Comparison of ENCODE assay signal across 10 cellular contexts in the genomic region with DNA sequence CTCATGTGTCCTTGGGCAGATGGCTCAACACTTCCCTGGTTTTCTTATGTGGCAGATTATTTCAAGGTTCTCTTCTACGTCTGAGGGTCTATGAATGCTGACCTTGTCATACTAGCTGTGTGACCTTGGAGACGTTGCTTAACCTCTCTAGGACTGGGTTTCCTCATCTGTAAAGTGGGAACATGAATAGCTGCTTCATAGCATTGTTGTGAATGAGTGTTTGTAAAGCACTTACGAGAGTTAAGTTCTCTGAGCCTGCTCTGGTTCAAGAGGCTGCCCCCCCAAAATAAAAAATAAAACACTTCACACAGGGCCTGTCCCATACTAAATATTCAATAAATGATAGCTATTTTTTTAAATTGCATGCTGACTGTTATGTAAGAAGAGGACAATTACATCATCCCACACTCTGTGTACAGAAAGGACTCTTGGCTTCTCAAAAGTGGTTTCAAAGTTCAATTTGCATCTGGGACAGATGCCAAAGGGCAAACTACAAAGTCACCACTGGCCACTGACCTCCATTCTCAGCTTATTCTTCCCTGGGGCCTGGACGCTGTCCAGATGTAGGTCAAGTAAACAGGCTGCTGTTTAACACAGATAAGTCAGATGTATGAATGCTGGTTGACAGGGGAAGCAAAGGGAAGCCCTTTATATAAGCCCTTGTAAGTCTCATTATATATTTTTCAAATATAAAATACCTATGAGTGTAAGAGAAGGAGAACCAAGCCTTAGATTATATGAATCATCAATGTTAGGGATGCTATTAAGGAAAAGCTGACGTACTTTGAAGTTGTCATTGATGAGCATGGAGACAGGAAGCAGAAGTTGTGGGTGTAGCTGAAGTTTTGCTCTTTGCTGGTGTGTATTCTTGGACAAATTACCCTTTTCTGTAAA. TPM values are rescaled to one million over a fixed set of nuclear protein-coding genes. Genes with fewer than 3 reads are reported as not detected.
DNase-seq lines count a peak whose midpoint lies in the region; ATAC-seq and TF ChIP-seq lines count a peak whose summit lies in the region.
"Had no signal": no experiment of that assay in that cellular context is flagged by ENCODE, and none has a peak within 500 bp of the region (broad histone marks: within the 10 kb centered on the region; RNA-seq: fewer than 3 reads in every experiment).

No MANE protein-coding gene starts in this region.

- POLR2A ChIA-PET in PC-3 (lab: Charles Lee; ENCODE audit: unreplicated experiment), result interaction anchor here (0.6 kb wide), 1 partner anchor 40 kb away, joined by 3 read pairs; no protein-coding TSS in a partner anchor
- POLR2A ChIA-PET in naive thymus-derived CD4-positive, alpha-beta T cell (lab: Charles Lee), result interaction anchor here (0.7 kb wide), 1 partner anchor 395 kb away, joined by 4 read pairs; no protein-coding TSS in a partner anchor

- H3K27me3 Mint-ChIP-seq in naive thymus-derived CD4-positive, alpha-beta T cell, result peaks cover 15 to 66% (median 45%) of the 10 kb centered on the region in 5 donors

- H3K9me3 ChIP-seq in PC-3 (ENCODE audit: low read length) (no peaks in the 10 kb centered on the region), WERI-Rb-1 (ENCODE audit: severe bottlenecking) (no peaks in the 10 kb centered on the region)
- no peaks in the 10 kb centered on the region for H3K9me3 ChIP-seq in naive thymus-derived CD4-positive, alpha-beta T cell (ENCODE audit: control insufficient read depth in 2 of 3, low read length in 3 of 3)

- ATAC-seq in PC-3 (peak; percentile 18; the same call in 1 of the 2 replicates), GM21786 (IDR thresholded peaks at IDR 0.05; ENCODE audit: unreplicated experiment) (no peak)
- ATAC-seq in naive thymus-derived CD4-positive, alpha-beta T cell, result peak; percentile 77
- ATAC-seq: HCT116 had no signal

- H3K79me2 ChIP-seq in PC-3 (ENCODE audit: low read length), result no peaks in the 10 kb centered on the region

- H2AFZ ChIP-seq in PC-3 (ENCODE audit: low read length), result no peak overlapping the region

- H3K4me1 Mint-ChIP-seq in naive thymus-derived CD4-positive, alpha-beta T cell, result peaks cover 0 to 4% (median 0%) of the 10 kb centered on the region in 7 donors

- BruUV-seq in PC-3 (replicated peaks; lab: Mats Ljungman, UMichigan), result no TSS peak

- H4K20me1 ChIP-seq in PC-3 (ENCODE audit: low read length), result no peaks in the 10 kb centered on the region

- CTCF ChIA-PET in PC-3 (lab: Charles Lee), result interaction anchor here (1.4 kb wide), 1 partner anchor 10 kb away, joined by 4 read pairs; no protein-coding TSS in a partner anchor
- CTCF ChIA-PET in naive thymus-derived CD4-positive, alpha-beta T cell (lab: Charles Lee), result interaction anchor here (0.6 kb wide), 1 partner anchor 11 kb away, joined by 3 read pairs; no protein-coding TSS in a partner anchor

- H3F3A ChIP-seq in PC-3 (ENCODE audit: low read length, unreplicated experiment), result no peaks in the 10 kb centered on the region

- H3K27ac ChIP-seq in PC-3 (ENCODE audit: low read length) (no peak overlapping the region), WERI-Rb-1 (no peak overlapping the region)
- no peak overlapping the region for H3K27ac ChIP-seq in naive thymus-derived CD4-positive, alpha-beta T cell (ENCODE audit: low read depth, low read length)

- H3K27me3 ChIP-seq in PC-3 (ENCODE audit: low read length), result no peaks in the 10 kb centered on the region
- no peaks in the 10 kb centered on the region for H3K27me3 ChIP-seq in naive thymus-derived CD4-positive, alpha-beta T cell (ENCODE audit: control insufficient read depth in 2 of 2, insufficient read depth in 2 of 2, low read length in 2 of 2)
- no peaks in the 10 kb centered on the region for H3K27me3 ChIP-seq in WERI-Rb-1 (ENCODE audit: insufficient read depth, low read depth, severe bottlenecking)

- H3K4me3 ChIP-seq in PC-3 (ENCODE audit: low read length) (no peak overlapping the region), WERI-Rb-1 (ENCODE audit: low read depth, low read length) (no peak overlapping the region)
- H3K4me3 ChIP-seq in naive thymus-derived CD4-positive, alpha-beta T cell (ENCODE audit: low read length), result no peak overlapping the region

- intact Hi-C loops in PC-3 (cut with micrococcal nuclease), result no loop called here
- intact Hi-C loops in naive thymus-derived CD4-positive, alpha-beta T cell (cut with micrococcal nuclease), result no loop called here

- no peak for TF ChIP-seq CTCF in PC-3 (conservative IDR thresholded peaks at IDR 0.05; ENCODE audit: low read depth, low read length)
- TF ChIP-seq CTCF in WERI-Rb-1 (IDR thresholded peaks at IDR 0.05; ENCODE audit: low read depth, low read length), result no peak

- H3K4me1 ChIP-seq in PC-3 (ENCODE audit: insufficient read depth, low read length), result 0 out of 2 replicates have a peak, but pooled peaks cover 5% of the 10 kb centered on the region
- no peaks in the 10 kb centered on the region for H3K4me1 ChIP-seq in naive thymus-derived CD4-positive, alpha-beta T cell (ENCODE audit: control insufficient read depth in 2 of 2, insufficient read depth in 2 of 2, low read length in 2 of 2)

- no peak overlapping the region for H3K4me3 Mint-ChIP-seq in naive thymus-derived CD4-positive, alpha-beta T cell

- DNase-seq in CD1c-positive myeloid dendritic cell (ENCODE audit: extremely low spot score), result peak; percentile 82
- peak; percentile 16 for DNase-seq in PC-3
- peak; percentile 64 for DNase-seq in fibroblast of gingiva (ENCODE audit: low read depth)
- no peak for DNase-seq in naive thymus-derived CD4-positive, alpha-beta T cell
- no peak for DNase-seq in ecto neural progenitor cell (ENCODE audit: low spot score)
- DNase-seq in NCI-H1436 (lab: John Stamatoyannopoulos, UW), result no peak
- DNase-seq in WERI-Rb-1, result no peak
- DNase-seq: NCI-H345 had no signal

- H3K4me2 ChIP-seq in PC-3 (ENCODE audit: low read length), result no peak overlapping the region

- no peak overlapping the region for H3K27ac Mint-ChIP-seq in naive thymus-derived CD4-positive, alpha-beta T cell

- H3K9ac ChIP-seq in PC-3 (ENCODE audit: low read length), result no peak overlapping the region

- H3K36me3 ChIP-seq in PC-3 (ENCODE audit: low read depth, low read length) (no peaks in the 10 kb centered on the region), WERI-Rb-1 (no peaks in the 10 kb centered on the region)
- no peaks in the 10 kb centered on the region for H3K36me3 ChIP-seq in naive thymus-derived CD4-positive, alpha-beta T cell (ENCODE audit: control insufficient read depth in 2 of 3, insufficient read depth in 3 of 3, low read length in 3 of 3)

- H3K9me2 ChIP-seq in PC-3 (replicated peaks; ENCODE audit: low read length), result no peaks in the 10 kb centered on the region

- no peaks in the 10 kb centered on the region for H3K36me3 Mint-ChIP-seq in naive thymus-derived CD4-positive, alpha-beta T cell

- H3K9me3 Mint-ChIP-seq in naive thymus-derived CD4-positive, alpha-beta T cell, result no peaks in the 10 kb centered on the region

RNA-seq across cellular contexts. Expression of gene NDEL1, which starts 15.4 kb away (rescaled TPM):
- total RNA-seq in PC-3 (2014; rRNA removed), result 32.7 and 46.7 TPM in 2 replicates
- 100 to 1,000 TPM in 4 of 5 experiments, 10 to 100 TPM in 1; 72.6 to 274 (median 116) TPM for total RNA-seq in naive thymus-derived CD4-positive, alpha-beta T cell
- 10 to 100 TPM; 53.7 to 73.2 TPM for polyA plus RNA-seq in naive thymus-derived CD4-positive, alpha-beta T cell

RNA-seq across cellular contexts. Expression of gene RNF222, which starts 22.7 kb away (rescaled TPM):
- 0.07 TPM in 1 of 2 replicates, not detected in the other for total RNA-seq in PC-3 (2014; rRNA removed)
- total RNA-seq in naive thymus-derived CD4-positive, alpha-beta T cell, result 1 to 10 TPM in 1 of 5 experiments, under 1 TPM in 3, not detected in 1; 0.13 to 1.7 (median 0.52) TPM
- polyA plus RNA-seq in naive thymus-derived CD4-positive, alpha-beta T cell, result under 1 TPM; 0.16 to 0.35 TPM

RNA-seq across cellular contexts. Expression of gene RPL26, which starts 37.3 kb away (rescaled TPM):
- total RNA-seq in PC-3 (2014; rRNA removed), result 1,030 and 1,369 TPM in 2 replicates
- 1,000 to 10,000 TPM; 2,029 to 3,298 (median 3,039) TPM for total RNA-seq in naive thymus-derived CD4-positive, alpha-beta T cell
- polyA plus RNA-seq in naive thymus-derived CD4-positive, alpha-beta T cell, result 1,000 to 10,000 TPM; 1,965 to 2,128 TPM

Comparison
In these comparisons a context has a peak if more than half of its experiments do, and no peak if none do; other contexts are left out.
1. DNase-seq: peak in CD1c-positive myeloid dendritic cell (single experiment), PC-3 (single experiment) and fibroblast of gingiva (single experiment); none in naive thymus-derived CD4-positive, alpha-beta T cell (0 of 9), ecto neural progenitor cell (single experiment), NCI-H1436 (single experiment) and WERI-Rb-1 (single experiment).